In genomic region chr16:82639666-82640336, GRCh38 we compare ENCODE assay signal across 8 cellular contexts.
A peak's percentile ranks its signal among the peaks of the same experiment; 100 is the strongest.
DNase-seq lines count a peak whose midpoint lies in the region; ATAC-seq lines count a peak whose summit lies in the region.

No MANE protein-coding gene starts in this region.

- peak; percentile 60 for ATAC-seq in HG03025 (IDR thresholded peaks at IDR 0.05; ENCODE audit: low FRiP score, unreplicated experiment)
- peak; percentile 44 for ATAC-seq in activated naive CD8-positive, alpha-beta T cell treated with anti-CD3 and anti-CD28 coated beads, Interleukin-2, amount 50 U/mL, for 24 hours

- no peaks in the 10 kb centered on the region for H3K9me3 ChIP-seq in iPS DF 6.9 (ENCODE audit: control insufficient read depth, insufficient read depth, low read length)

- 100% methylated on average over 2 of the region's 9 CpGs for WGBS in iPS DF 6.9 (ENCODE audit: insufficient coverage, insufficient read length)

- no peaks in the 10 kb centered on the region for H3K27me3 ChIP-seq in iPS DF 6.9 (ENCODE audit: control insufficient read depth, insufficient read depth, low read length)

- H3K36me3 Mint-ChIP-seq in activated naive CD8-positive, alpha-beta T cell treated with anti-CD3 and anti-CD28 coated beads, Interleukin-2, amount 50 U/mL, for 24 hours (ENCODE audit: low read depth) = no peaks in the 10 kb centered on the region

- peaks cover 7% of the 10 kb centered on the region for H3K4me1 Mint-ChIP-seq in activated naive CD8-positive, alpha-beta T cell treated with anti-CD3 and anti-CD28 coated beads, Interleukin-2, amount 50 U/mL, for 24 hours

- H3K4me3 ChIP-seq in iPS DF 6.9 (ENCODE audit: low read length) = no peak overlapping the region

- H3K27ac ChIP-seq in iPS DF 6.9 (ENCODE audit: low read length) = no peak overlapping the region

- no peak overlapping the region for H3K27ac Mint-ChIP-seq in activated naive CD8-positive, alpha-beta T cell treated with anti-CD3 and anti-CD28 coated beads, Interleukin-2, amount 50 U/mL, for 24 hours

- no peaks in the 10 kb centered on the region for H3K9me3 Mint-ChIP-seq in activated naive CD8-positive, alpha-beta T cell treated with anti-CD3 and anti-CD28 coated beads, Interleukin-2, amount 50 U/mL, for 24 hours

- peaks cover 10% of the 10 kb centered on the region for H3K27me3 Mint-ChIP-seq in activated naive CD8-positive, alpha-beta T cell treated with anti-CD3 and anti-CD28 coated beads, Interleukin-2, amount 50 U/mL, for 24 hours

- H3K4me1 ChIP-seq in iPS DF 6.9 (ENCODE audit: control insufficient read depth, insufficient read depth, low read length) = peaks cover 5% of the 10 kb centered on the region

- peak; percentile 31 for DNase-seq in SIG-M5 treated with dmso at 0.1 percent for 504 hours (lab: John Stamatoyannopoulos, UW; ENCODE audit: unreplicated experiment)
- no peak for DNase-seq in SIG-M5 (lab: John Stamatoyannopoulos, UW)
- DNase-seq in RKO (ENCODE audit: low spot score) = peak; percentile 43
- peak; percentile 58 for DNase-seq in activated naive CD8-positive, alpha-beta T cell treated with anti-CD3 and anti-CD28 coated beads, Interleukin-2, amount 50 U/mL, for 24 hours
- DNase-seq in iPS DF 6.9 (ENCODE audit: low read depth, low spot score) = peak; percentile 41
- peak; percentile 30 to 52 for DNase-seq in stimulated activated CD4-positive, alpha-beta T cell treated with anti-CD3 and anti-CD28 coated beads, Interleukin-2, amount 100 ng/mL, for 48 hours
- DNase-seq in NCI-H1436 (lab: John Stamatoyannopoulos, UW) = no peak

- H3K4me3 Mint-ChIP-seq in activated naive CD8-positive, alpha-beta T cell treated with anti-CD3 and anti-CD28 coated beads, Interleukin-2, amount 50 U/mL, for 24 hours = no peak overlapping the region

- H3K36me3 ChIP-seq in iPS DF 6.9 (ENCODE audit: control insufficient read depth, insufficient read depth, low read length) = no peaks in the 10 kb centered on the region

Comparison
In these comparisons a context has a peak if more than half of its experiments do, and no peak if none do; other contexts are left out.
1. DNase-seq: peak in SIG-M5 treated with dmso at 0.1 percent for 504 hours (single experiment), RKO (single experiment), activated naive CD8-positive, alpha-beta T cell treated with anti-CD3 and anti-CD28 coated beads, Interleukin-2, amount 50 U/mL, for 24 hours (single experiment), iPS DF 6.9 (single experiment) and stimulated activated CD4-positive, alpha-beta T cell treated with anti-CD3 and anti-CD28 coated beads, Interleukin-2, amount 100 ng/mL, for 48 hours (2 of 2); none in SIG-M5 (single experiment) and NCI-H1436 (single experiment).